ENCODE assay signal across 8 cellular contexts in genomic region chr3:156474560-156475389, GRCh38.
DNase-seq lines count a peak whose midpoint lies in the region; ATAC-seq and TF ChIP-seq lines count a peak whose summit lies in the region.

No MANE protein-coding gene starts in this region.

- H3F3A ChIP-seq in smooth muscle cell (ENCODE audit: low read depth): no peaks in the 10 kb centered on the region

- H3K36me3 ChIP-seq in cardiac muscle cell: no peaks in the 10 kb centered on the region
- H3K36me3 ChIP-seq in right atrium auricular region: no peaks in the 10 kb centered on the region
- no peaks in the 10 kb centered on the region for H3K36me3 ChIP-seq in OCI-LY3 (replicated peaks; ENCODE audit: low read depth, low read length)
- H3K36me3 ChIP-seq in smooth muscle cell (ENCODE audit: low read depth): no peaks in the 10 kb centered on the region

- H3K9me3 ChIP-seq in cardiac muscle cell (ENCODE audit: low read depth): no peaks in the 10 kb centered on the region
- no peaks in the 10 kb centered on the region for H3K9me3 ChIP-seq in right atrium auricular region
- H3K9me3 ChIP-seq in OCI-LY3 (ENCODE audit: insufficient read depth, low read length): no peaks in the 10 kb centered on the region
- H3K9me3 ChIP-seq in smooth muscle cell (replicated peaks; ENCODE audit: low read depth): no peaks in the 10 kb centered on the region

- H2AFZ ChIP-seq in OCI-LY3 (ENCODE audit: low read depth, low read length) (no peak overlapping the region), smooth muscle cell (ENCODE audit: low read depth) (peak overlapping the region; percentile 65)

- H3K27me3 ChIP-seq in cardiac muscle cell (no peaks in the 10 kb centered on the region), right atrium auricular region (no peaks in the 10 kb centered on the region), OCI-LY3 (ENCODE audit: low read depth, low read length) (no peaks in the 10 kb centered on the region), smooth muscle cell (ENCODE audit: low read depth) (no peaks in the 10 kb centered on the region)

- peak; percentile 46 for TF ChIP-seq CTCF in cardiac muscle cell (IDR thresholded peaks at IDR 0.05; ENCODE audit: low read depth, low read length)
- TF ChIP-seq CTCF in right atrium auricular region (IDR thresholded peaks at IDR 0.05): peak in 1 of 2 donors; percentile 43
- TF ChIP-seq CTCF in OCI-LY3 (IDR thresholded peaks at IDR 0.05; ENCODE audit: low read depth, low read length): peak; percentile 46
- peak; percentile 44 for TF ChIP-seq CTCF in fibroblast of villous mesenchyme (IDR thresholded peaks at IDR 0.05; ENCODE audit: insufficient read depth, low read depth, low read length)
- TF ChIP-seq CTCF in smooth muscle cell (IDR thresholded peaks at IDR 0.05; ENCODE audit: borderline replicate concordance, insufficient read depth, poor library complexity, severe bottlenecking): peak; percentile 53

- peak overlapping the region; percentile 23 for H3K4me3 ChIP-seq in cardiac muscle cell
- H3K4me3 ChIP-seq in right atrium auricular region: no peak overlapping the region
- H3K4me3 ChIP-seq in OCI-LY3 (ENCODE audit: low read length): no peak overlapping the region
- no peak overlapping the region for H3K4me3 ChIP-seq in fibroblast of villous mesenchyme (ENCODE audit: low read depth, low read length)
- H3K4me3 ChIP-seq in smooth muscle cell: peak overlapping the region; percentile 41

- no peak overlapping the region for H3K9ac ChIP-seq in OCI-LY3 (ENCODE audit: low read length)
- no peak overlapping the region for H3K9ac ChIP-seq in smooth muscle cell (ENCODE audit: low read depth)

- H3K4me2 ChIP-seq in OCI-LY3 (ENCODE audit: low read length) (no peak overlapping the region), smooth muscle cell (peak overlapping the region; percentile 83)

- H4K20me1 ChIP-seq in OCI-LY3 (ENCODE audit: insufficient read depth, low read length) (no peaks in the 10 kb centered on the region), smooth muscle cell (ENCODE audit: low read depth) (no peaks in the 10 kb centered on the region)

- H3K79me2 ChIP-seq in OCI-LY3 (ENCODE audit: low read length): no peaks in the 10 kb centered on the region
- H3K79me2 ChIP-seq in smooth muscle cell (ENCODE audit: low read depth): no peaks in the 10 kb centered on the region

- ATAC-seq in HG03135 (IDR thresholded peaks at IDR 0.05; ENCODE audit: unreplicated experiment): no peak
- no peak for ATAC-seq in HG02938 (IDR thresholded peaks at IDR 0.05; ENCODE audit: unreplicated experiment)
- no peak for ATAC-seq in GM18870 (IDR thresholded peaks at IDR 0.05; ENCODE audit: unreplicated experiment)

- no peaks in the 10 kb centered on the region for H3K4me1 ChIP-seq in cardiac muscle cell (ENCODE audit: low read depth)
- H3K4me1 ChIP-seq in right atrium auricular region: no peaks in the 10 kb centered on the region
- no peaks in the 10 kb centered on the region for H3K4me1 ChIP-seq in OCI-LY3 (ENCODE audit: low read length)
- no peaks in the 10 kb centered on the region for H3K4me1 ChIP-seq in smooth muscle cell (ENCODE audit: low read depth)

- WGBS in smooth muscle cell (ENCODE audit: low lambda C conversion rate): 26% methylated on average over 12 of the region's 12 CpGs

- H3K27ac ChIP-seq in cardiac muscle cell: no peak overlapping the region
- no peak overlapping the region for H3K27ac ChIP-seq in right atrium auricular region
- no peak overlapping the region for H3K27ac ChIP-seq in OCI-LY3 (ENCODE audit: low read length)
- H3K27ac ChIP-seq in smooth muscle cell (ENCODE audit: low read depth): no peak overlapping the region

- peak; percentile 35 to 55 for DNase-seq in cardiac muscle cell (ENCODE audit: low read depth in 1 of 2, low spot score in 1 of 2)
- no peak for DNase-seq in right atrium auricular region (ENCODE audit: low spot score)
- no peak for DNase-seq in fibroblast of villous mesenchyme (ENCODE audit: low read depth)
- DNase-seq in smooth muscle cell (lab: John Stamatoyannopoulos, UW; ENCODE audit: unreplicated experiment): no peak

Comparison
In these comparisons a context has a peak if more than half of its experiments do, and no peak if none do; other contexts are left out.
1. DNase-seq: peak in cardiac muscle cell (2 of 2); none in right atrium auricular region (single experiment), fibroblast of villous mesenchyme (single experiment) and smooth muscle cell (single experiment).
2. H3K4me3 ChIP-seq: peak in cardiac muscle cell (single experiment) and smooth muscle cell (single experiment); none in right atrium auricular region (0 of 2), OCI-LY3 (single experiment) and fibroblast of villous mesenchyme (single experiment).